ENCODE assay signal across 14 cellular contexts in the genomic region with DNA sequence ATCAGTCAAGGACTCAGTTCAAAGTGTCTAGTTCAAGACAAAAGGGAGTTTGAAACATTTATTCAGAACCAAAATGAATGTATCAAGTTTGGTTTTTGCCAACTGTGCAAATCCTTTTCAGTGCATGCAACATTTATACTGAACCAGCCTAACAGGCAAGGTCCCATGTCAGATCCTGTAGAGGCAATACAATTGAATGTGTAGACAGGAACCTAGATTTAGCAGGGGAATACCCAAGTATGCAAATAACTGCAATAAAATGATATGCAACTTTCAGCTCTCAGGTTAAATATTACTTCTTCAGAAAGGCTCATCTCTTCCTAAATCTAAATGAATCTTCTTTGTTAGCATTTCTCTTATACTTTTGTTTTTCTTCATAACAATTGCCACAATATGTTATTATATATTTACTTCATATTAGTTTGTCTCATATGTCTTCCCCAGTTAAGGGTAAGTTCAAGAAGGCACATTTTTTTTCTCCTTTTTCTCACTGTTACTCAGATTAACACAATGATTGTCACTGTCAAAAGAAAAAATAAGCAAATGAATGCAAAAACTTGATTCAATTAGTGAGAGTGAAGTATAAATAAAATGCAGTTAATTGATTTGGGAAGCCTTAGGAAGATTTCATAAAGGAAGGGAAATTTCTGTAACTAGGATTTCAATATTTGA.
DNase-seq lines count a peak whose midpoint lies in the region; ATAC-seq and TF ChIP-seq lines count a peak whose summit lies in the region.
"Had no signal": no experiment of that assay in that cellular context is flagged by ENCODE, and none has a peak within 500 bp of the region (broad histone marks: within the 10 kb centered on the region; RNA-seq: fewer than 3 reads in every experiment).

No MANE protein-coding gene starts in this region.

- H3F3A ChIP-seq in PC-3 (ENCODE audit: low read length, unreplicated experiment), result no peaks in the 10 kb centered on the region

- in situ Hi-C loops in mammary epithelial cell (cut with MboI; ENCODE audit: low sequenced_read_pairs in 2 of 2), result no loop called here

- peaks cover 28% of the 10 kb centered on the region for H3K4me1 ChIP-seq in mammary epithelial cell (ENCODE audit: insufficient read depth, low read length)
- peaks cover 26% of the 10 kb centered on the region for H3K4me1 ChIP-seq in PC-3 (ENCODE audit: insufficient read depth, low read length)

- H3K79me2 ChIP-seq in mammary epithelial cell (ENCODE audit: insufficient read depth, low read length) (no peaks in the 10 kb centered on the region), PC-3 (ENCODE audit: low read length) (no peaks in the 10 kb centered on the region)

- CTCF ChIA-PET in GM10248 (lab: Yijun Ruan, JAX), result interaction anchor here (1.3 kb wide), 1 partner anchor 13 kb away, joined by 3 read pairs; no protein-coding TSS in a partner anchor
- CTCF ChIA-PET in mammary epithelial cell (lab: Charles Lee; ENCODE audit: low non-redundant PET), result no interaction called here
- CTCF ChIA-PET in PC-3 (lab: Charles Lee), result no interaction called here

- H3K36me3 ChIP-seq in mammary epithelial cell (ENCODE audit: insufficient read depth, low read length) (no peaks in the 10 kb centered on the region), PC-3 (ENCODE audit: low read depth, low read length) (no peaks in the 10 kb centered on the region)

- no peak for TF ChIP-seq CTCF in GM10248 (IDR thresholded peaks at IDR 0.05; ENCODE audit: control extremely low read depth, extremely low read depth, low read depth, missing control alignments)
- TF ChIP-seq CTCF in mammary epithelial cell (conservative IDR thresholded peaks at IDR 0.05 in 1 of 2, IDR thresholded peaks at IDR 0.05 in 1 of 2; ENCODE audit: extremely low read depth in 1 of 2, insufficient read depth in 1 of 2, low read depth in 1 of 2, low read length in 2 of 2), result no peak
- no peak for TF ChIP-seq CTCF in PC-3 (conservative IDR thresholded peaks at IDR 0.05; ENCODE audit: low read depth, low read length)

- peak; percentile 41 for DNase-seq in GM10248 (ENCODE audit: extremely low spot score)
- DNase-seq in NCI-H526 (lab: John Stamatoyannopoulos, UW), result peak; percentile 3 to 47
- no peak for DNase-seq in mammary epithelial cell
- DNase-seq in PC-3, result no peak
- DNase-seq in NCI-H1417 (lab: John Stamatoyannopoulos, UW), result no peak
- DNase-seq in OCI-M2 (lab: John Stamatoyannopoulos, UW; ENCODE audit: unreplicated experiment), result no peak
- DNase-seq: activated CD4-positive, CD25-positive, alpha-beta regulatory T cell; anterior cingulate cortex; C1 segment of cervical spinal cord; Karpas-422; OCI-M1; posterior cingulate gyrus had no signal

- intact Hi-C loops in mammary epithelial cell (cut with micrococcal nuclease), result no loop called here
- intact Hi-C loops in PC-3 (cut with micrococcal nuclease), result no loop called here

- BruUV-seq in mammary epithelial cell (replicated peaks; lab: Mats Ljungman, UMichigan) (no TSS peak), PC-3 (replicated peaks; lab: Mats Ljungman, UMichigan) (no TSS peak)

- H3K4me2 ChIP-seq in mammary epithelial cell (ENCODE audit: insufficient read depth, low read depth, low read length) (no peak overlapping the region), PC-3 (ENCODE audit: low read length) (no peak overlapping the region)

- H3K27me3 ChIP-seq in mammary epithelial cell (ENCODE audit: insufficient read depth, low read length), result no peaks in the 10 kb centered on the region
- no peaks in the 10 kb centered on the region for H3K27me3 ChIP-seq in PC-3 (ENCODE audit: low read length)

- H2AFZ ChIP-seq in mammary epithelial cell (ENCODE audit: low read depth, low read length) (no peak overlapping the region), PC-3 (ENCODE audit: low read length) (no peak overlapping the region)

- H3K4me3 ChIP-seq in mammary epithelial cell (replicated peaks in 1 of 3; ENCODE audit: insufficient read depth in 1 of 3, low read depth in 2 of 3, low read length in 3 of 3), result no peak overlapping the region
- H3K4me3 ChIP-seq in PC-3 (ENCODE audit: low read length), result no peak overlapping the region

- H3K9me3 ChIP-seq in mammary epithelial cell (replicated peaks; ENCODE audit: insufficient read depth, low read length), result no peaks in the 10 kb centered on the region
- H3K9me3 ChIP-seq in PC-3 (ENCODE audit: low read length), result no peaks in the 10 kb centered on the region

- no peaks in the 10 kb centered on the region for H3K9me2 ChIP-seq in PC-3 (replicated peaks; ENCODE audit: low read length)

- H3K27ac ChIP-seq in mammary epithelial cell (ENCODE audit: insufficient read depth, low read depth, low read length) (no peak overlapping the region), PC-3 (ENCODE audit: low read length) (no peak overlapping the region)

- dilution Hi-C loops in mammary epithelial cell (cut with HindIII; ENCODE audit: low sequenced_read_pairs), result no loop called here

- POLR2A ChIA-PET in GM10248 (lab: Yijun Ruan, JAX), result no interaction called here
- POLR2A ChIA-PET in PC-3 (lab: Charles Lee; ENCODE audit: unreplicated experiment), result interaction anchor here (0.5 kb wide), 1 partner anchor 163 kb away, joined by 3 read pairs; no protein-coding TSS in a partner anchor

- ATAC-seq in GM19395 (IDR thresholded peaks at IDR 0.05; ENCODE audit: unreplicated experiment), result peak; percentile 97
- peak; percentile 94 for ATAC-seq in HG02885 (IDR thresholded peaks at IDR 0.05; ENCODE audit: poor library complexity, unreplicated experiment)
- ATAC-seq in PC-3, result no peak

- no peaks in the 10 kb centered on the region for H4K20me1 ChIP-seq in mammary epithelial cell (ENCODE audit: insufficient read depth, low read length)
- no peaks in the 10 kb centered on the region for H4K20me1 ChIP-seq in PC-3 (ENCODE audit: low read length)

- H3K9ac ChIP-seq in mammary epithelial cell (ENCODE audit: insufficient read depth, low read length) (no peak overlapping the region), PC-3 (ENCODE audit: low read length) (no peak overlapping the region)

Comparison
In these comparisons a context has a peak if more than half of its experiments do, and no peak if none do; other contexts are left out.
1. DNase-seq: peak in GM10248 (single experiment) and NCI-H526 (2 of 2); none in mammary epithelial cell (single experiment), PC-3 (single experiment), NCI-H1417 (0 of 3) and OCI-M2 (single experiment).